ENCODE assay signal across 8 cellular contexts in the genomic region with DNA sequence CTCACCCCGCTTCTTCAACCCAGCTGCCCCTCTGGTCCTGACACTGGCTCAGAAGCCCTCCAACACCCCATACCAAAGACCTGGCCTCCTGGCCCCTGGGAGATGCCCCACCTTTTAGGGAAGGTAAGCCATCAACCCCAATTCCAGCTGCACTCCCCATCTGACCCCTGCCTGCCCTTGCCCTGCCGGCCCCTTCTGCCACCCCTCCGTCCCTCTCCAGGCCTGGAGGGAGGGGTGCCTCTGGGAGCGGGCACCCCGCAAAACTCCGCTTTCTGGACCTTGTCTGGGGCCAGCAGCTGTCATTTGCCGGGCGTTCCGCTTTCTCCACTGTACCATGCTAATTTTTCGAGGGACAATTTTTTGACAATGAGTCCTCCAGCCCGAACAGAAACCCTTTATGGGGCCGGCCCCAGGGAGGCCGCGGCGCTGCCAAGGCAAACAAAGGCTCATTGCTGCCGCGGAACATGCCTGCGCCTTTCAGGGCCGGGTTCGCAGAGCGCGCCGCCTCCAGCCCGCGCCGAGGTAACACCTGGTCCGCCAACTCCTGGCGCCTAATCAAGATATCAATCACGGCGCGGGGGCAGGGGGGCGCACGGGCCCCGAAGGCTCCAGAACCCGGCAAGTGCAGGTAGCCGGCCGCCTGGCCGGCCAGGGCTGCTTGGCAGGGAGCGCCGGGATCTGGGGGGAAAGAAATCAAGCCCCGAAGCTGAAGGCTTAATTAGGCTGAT.
DNase-seq lines count a peak whose midpoint lies in the region; ATAC-seq and TF ChIP-seq lines count a peak whose summit lies in the region.

No MANE protein-coding gene starts in this region.

- no peak overlapping the region for H3K4me3 ChIP-seq in endocrine pancreas (ENCODE audit: control insufficient read depth, insufficient read depth, low read length)

- H3K9ac ChIP-seq in endocrine pancreas (ENCODE audit: control insufficient read depth, insufficient read depth, low read length): peak overlapping the region; percentile 26

- no peak for DNase-seq in CD4-positive, alpha-beta T cell
- DNase-seq in NCI-H2171 (lab: John Stamatoyannopoulos, UW) (peak; percentile 54), mesothelial cell of epicardium (ENCODE audit: low spot score in 2 of 2, unreplicated experiment in 2 of 2) (peak in 1 of 2 experiments; percentile 68), SIG-M5 treated with dmso at 0.1 percent for 504 hours (lab: John Stamatoyannopoulos, UW; ENCODE audit: unreplicated experiment) (no peak), immature natural killer cell (no peak)
- DNase-seq in activated CD8-positive, alpha-beta memory T cell treated with anti-CD3 and anti-CD28 coated beads, Interleukin-2, amount 50 U/mL, for 48 hours: no peak

- POLR2A ChIA-PET in CD4-positive, alpha-beta T cell (lab: Charles Lee): no interaction called here

- TF ChIP-seq CTCF in CD4-positive, alpha-beta T cell (IDR thresholded peaks at IDR 0.05): no peak
- TF ChIP-seq CTCF in mesothelial cell of epicardium (IDR thresholded peaks at IDR 0.05; ENCODE audit: unreplicated experiment): no peak

- no peaks in the 10 kb centered on the region for H3K9me3 ChIP-seq in CD4-positive, alpha-beta T cell (ENCODE audit: control insufficient read depth, low read length)
- H3K9me3 ChIP-seq in endocrine pancreas (ENCODE audit: control insufficient read depth, low read length): no peaks in the 10 kb centered on the region

- no peaks in the 10 kb centered on the region for H3K9me3 Mint-ChIP-seq in CD4-positive, alpha-beta T cell
- H3K9me3 Mint-ChIP-seq in mesothelial cell of epicardium (no peaks in the 10 kb centered on the region), immature natural killer cell (no peaks in the 10 kb centered on the region)
- H3K9me3 Mint-ChIP-seq in stimulated activated memory B cell treated with anti-CD40 and anti-IgM and Interleukin-4, amounts not matched to agents 10 μg/mL and 1 μg/mL and 100 μg/mL, for 72 hours: no peaks in the 10 kb centered on the region

- intact Hi-C loops in CD4-positive, alpha-beta T cell (cut with DNase I, micrococcal nuclease): no loop called here

- H3K27me3 Mint-ChIP-seq in CD4-positive, alpha-beta T cell: peaks cover 62% of the 10 kb centered on the region
- peaks cover 74% of the 10 kb centered on the region for H3K27me3 Mint-ChIP-seq in mesothelial cell of epicardium (ENCODE audit: low read depth)
- H3K27me3 Mint-ChIP-seq in stimulated activated memory B cell treated with anti-CD40 and anti-IgM and Interleukin-4, amounts not matched to agents 10 μg/mL and 1 μg/mL and 100 μg/mL, for 72 hours: peaks cover 87% of the 10 kb centered on the region
- peaks cover 4 to 16% (median 14%) of the 10 kb centered on the region in 3 donors for H3K27me3 Mint-ChIP-seq in immature natural killer cell (ENCODE audit: low read depth in 3 of 3)

- H3K27me3 ChIP-seq in CD4-positive, alpha-beta T cell (ENCODE audit: control insufficient read depth, insufficient read depth, low read length): peaks cover 47% of the 10 kb centered on the region
- no peaks in the 10 kb centered on the region for H3K27me3 ChIP-seq in endocrine pancreas (ENCODE audit: control insufficient read depth, insufficient read depth, low read length)

- no peak overlapping the region for H3K27ac Mint-ChIP-seq in CD4-positive, alpha-beta T cell
- H3K27ac Mint-ChIP-seq in mesothelial cell of epicardium: peak overlapping the region; percentile 73
- H3K27ac Mint-ChIP-seq in stimulated activated memory B cell treated with anti-CD40 and anti-IgM and Interleukin-4, amounts not matched to agents 10 μg/mL and 1 μg/mL and 100 μg/mL, for 72 hours: no peak overlapping the region
- H3K27ac Mint-ChIP-seq in immature natural killer cell: no peak overlapping the region

- no peaks in the 10 kb centered on the region for H3K36me3 Mint-ChIP-seq in CD4-positive, alpha-beta T cell (ENCODE audit: low read depth)
- H3K36me3 Mint-ChIP-seq in mesothelial cell of epicardium: no peaks in the 10 kb centered on the region
- no peaks in the 10 kb centered on the region for H3K36me3 Mint-ChIP-seq in stimulated activated memory B cell treated with anti-CD40 and anti-IgM and Interleukin-4, amounts not matched to agents 10 μg/mL and 1 μg/mL and 100 μg/mL, for 72 hours
- no peaks in the 10 kb centered on the region for H3K36me3 Mint-ChIP-seq in immature natural killer cell

- H3K4me3 Mint-ChIP-seq in CD4-positive, alpha-beta T cell: peak overlapping the region; percentile 45
- peak overlapping the region; percentile 77 for H3K4me3 Mint-ChIP-seq in mesothelial cell of epicardium
- H3K4me3 Mint-ChIP-seq in stimulated activated memory B cell treated with anti-CD40 and anti-IgM and Interleukin-4, amounts not matched to agents 10 μg/mL and 1 μg/mL and 100 μg/mL, for 72 hours: no peak overlapping the region
- no peak overlapping the region for H3K4me3 Mint-ChIP-seq in immature natural killer cell

- CTCF ChIA-PET in CD4-positive, alpha-beta T cell (lab: Charles Lee): no interaction called here

- no peaks in the 10 kb centered on the region for H3K36me3 ChIP-seq in endocrine pancreas (ENCODE audit: control insufficient read depth, insufficient read depth, low read length)

- no peak for ATAC-seq in CD4-positive, alpha-beta T cell (ENCODE audit: poor library complexity)
- ATAC-seq in stimulated activated memory B cell treated with anti-CD40 and anti-IgM and Interleukin-4, amounts not matched to agents 10 μg/mL and 1 μg/mL and 100 μg/mL, for 72 hours: no peak

- H3K4me1 Mint-ChIP-seq in CD4-positive, alpha-beta T cell (ENCODE audit: low read depth): peaks cover 4% of the 10 kb centered on the region
- H3K4me1 Mint-ChIP-seq in mesothelial cell of epicardium (peaks cover 12% of the 10 kb centered on the region), immature natural killer cell (peaks cover 2 to 6% of the 10 kb centered on the region in 2 donors)
- H3K4me1 Mint-ChIP-seq in stimulated activated memory B cell treated with anti-CD40 and anti-IgM and Interleukin-4, amounts not matched to agents 10 μg/mL and 1 μg/mL and 100 μg/mL, for 72 hours: no peaks in the 10 kb centered on the region

- H3K4me1 ChIP-seq in endocrine pancreas (ENCODE audit: control insufficient read depth, insufficient read depth, low read length): no peaks in the 10 kb centered on the region

- no peak overlapping the region for H3K27ac ChIP-seq in CD4-positive, alpha-beta T cell (ENCODE audit: low read depth, low read length)

Comparison
In these comparisons a context has a peak if more than half of its experiments do, and no peak if none do; other contexts are left out.
1. H3K4me3 Mint-ChIP-seq: peak in CD4-positive, alpha-beta T cell (single experiment) and mesothelial cell of epicardium (single experiment); none in stimulated activated memory B cell treated with anti-CD40 and anti-IgM and Interleukin-4, amounts not matched to agents 10 μg/mL and 1 μg/mL and 100 μg/mL, for 72 hours (single experiment) and immature natural killer cell (0 of 5).